25 cellular contexts compared by ENCODE assay signal in the genomic region with DNA sequence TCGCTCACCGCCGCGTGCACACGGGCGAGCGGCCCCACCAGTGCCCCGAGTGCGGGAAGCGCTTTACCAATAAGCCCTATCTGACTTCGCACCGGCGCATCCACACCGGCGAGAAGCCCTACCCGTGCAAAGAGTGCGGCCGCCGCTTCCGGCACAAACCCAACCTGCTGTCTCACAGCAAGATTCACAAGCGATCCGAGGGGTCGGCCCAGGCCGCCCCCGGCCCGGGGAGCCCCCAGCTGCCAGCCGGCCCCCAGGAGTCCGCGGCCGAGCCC. TPM values are rescaled to one million over a fixed set of nuclear protein-coding genes. Genes with fewer than 3 reads are reported as not detected.
DNase-seq lines count a peak whose midpoint lies in the region; ATAC-seq and TF ChIP-seq lines count a peak whose summit lies in the region.
"Had no signal": no experiment of that assay in that cellular context is flagged by ENCODE, and none has a peak within 500 bp of the region (broad histone marks: within the 10 kb centered on the region; RNA-seq: fewer than 3 reads in every experiment).

No MANE protein-coding gene starts in this region.

- H3K36me3 ChIP-seq in right atrium auricular region (peaks cover 41% of the 10 kb centered on the region), KMS-11 (ENCODE audit: insufficient read depth) (peaks cover 23% of the 10 kb centered on the region; the same call in 1 of the 2 replicates), testis (ENCODE audit: low read depth, missing control alignments) (no peaks in the 10 kb centered on the region), left lung (peaks cover 0 to 41% of the 10 kb centered on the region in 2 donors)

- H3K9ac ChIP-seq in KMS-11, result no peak overlapping the region

- intact Hi-C loops in left ventricle myocardium superior (cut with micrococcal nuclease), result no loop called here
- intact Hi-C loops in testis (cut with DNase I; ENCODE audit: low total_unique reads), result loop anchor here (5.0 kb wide), 1 partner anchor 35 kb away; a partner anchor contains a TSS
- intact Hi-C loops in left lung (cut with DNase I), result no loop called here

- no peak overlapping the region for H2AFZ ChIP-seq in KMS-11 (ENCODE audit: low read depth)

- H3K27me3 ChIP-seq in right atrium auricular region (no peaks in the 10 kb centered on the region), KMS-11 (ENCODE audit: insufficient read depth, low read depth) (no peaks in the 10 kb centered on the region), testis (no peaks in the 10 kb centered on the region), left lung (no peaks in the 10 kb centered on the region)
- H3K27me3 ChIP-seq: MG63, Peyer's patch, SJCRH30 had no signal

- H3K4me3 ChIP-seq in right atrium auricular region (no peak overlapping the region), KMS-11 (IDR thresholded peaks at IDR 0.05; ENCODE audit: insufficient read depth, low read depth, low read length) (no peak overlapping the region), testis (peak overlapping the region; percentile 29 to 39), left lung (no peak overlapping the region)
- H3K4me3 ChIP-seq: MG63, SJCRH30 had no signal

- no peak overlapping the region for H3K27ac ChIP-seq in right atrium auricular region
- H3K27ac ChIP-seq in KMS-11, result no peak overlapping the region
- H3K27ac ChIP-seq in testis, result no peak overlapping the region
- no peak overlapping the region for H3K27ac ChIP-seq in left lung
- H3K27ac ChIP-seq: SJCRH30 had no signal

- no peak for TF ChIP-seq CTCF in right atrium auricular region (IDR thresholded peaks at IDR 0.05)
- TF ChIP-seq CTCF in KMS-11 (conservative IDR thresholded peaks at IDR 0.05; ENCODE audit: low read depth, low read length), result no peak
- TF ChIP-seq CTCF in testis (IDR thresholded peaks at IDR 0.05), result no peak
- TF ChIP-seq CTCF in left lung (IDR thresholded peaks at IDR 0.05), result no peak

- H3K9me3 ChIP-seq in right atrium auricular region, result no peaks in the 10 kb centered on the region
- H3K9me3 ChIP-seq in testis, result no peaks in the 10 kb centered on the region
- H3K9me3 ChIP-seq in left lung, result no peaks in the 10 kb centered on the region
- H3K9me3 ChIP-seq: MG63, Peyer's patch, SJCRH30 had no signal

- WGBS in testis, 2 donors, result 77% methylated on average over 29 of the region's 30 CpGs; no CpG with 5 or more reads in 1 of the 2 donors

- no peak for TF ChIP-seq POLR2A in testis (IDR thresholded peaks at IDR 0.05)

- ATAC-seq in left ventricle myocardium superior (no peak), HG03095 (IDR thresholded peaks at IDR 0.05; ENCODE audit: unreplicated experiment) (no peak), left lung (no peak)

- peaks cover 0 to 48% of the 10 kb centered on the region in 2 donors for H3K4me1 ChIP-seq in right atrium auricular region
- peaks cover 77% of the 10 kb centered on the region for H3K4me1 ChIP-seq in KMS-11 (ENCODE audit: low read depth, poor library complexity, severe bottlenecking)
- peaks cover 19% of the 10 kb centered on the region for H3K4me1 ChIP-seq in testis
- H3K4me1 ChIP-seq in left lung, result peaks cover 18 to 51% of the 10 kb centered on the region in 2 donors

- DNase-seq in left ventricle myocardium superior, result peak; percentile 37
- DNase-seq in right atrium auricular region (ENCODE audit: low spot score), result no peak
- DNase-seq in mesenteric fat pad (ENCODE audit: low spot score), result peak; percentile 86
- no peak for DNase-seq in testis
- no peak for DNase-seq in HK-2 (ENCODE audit: unreplicated experiment)
- no peak for DNase-seq in left lung
- DNase-seq: CD4-positive, alpha-beta T cell; COR-L47; DMS 273 treated with DMSO at 0.1 percent for 48 hours; DMS79 treated with DMSO at 0.1 percent for 48 hours; MG63; NCI-H1417; NCI-H1694 treated with DMSO at 0.1 percent for 48 hours; NCI-H2081 treated with DMSO at 0.1 percent for 48 hours; NCI-H2171 treated with DMSO at 0.1 percent for 48 hours; NCI-H524 treated with DMSO at 0.1 percent for 48 hours; SJCRH30 had no signal

- H3K79me2 ChIP-seq in KMS-11 (ENCODE audit: insufficient read depth, low read depth), result peaks cover 71% of the 10 kb centered on the region

- 0 out of 2 replicates have a peak overlapping the region, but pooled peaks have one; percentile 70 for H3K4me2 ChIP-seq in KMS-11

- H4K20me1 ChIP-seq in KMS-11 (ENCODE audit: insufficient read depth), result no peaks in the 10 kb centered on the region

RNA-seq across cellular contexts. Expression of a gene that starts 3.3 kb away (rescaled TPM):
- 131 TPM for total RNA-seq in left ventricle myocardium superior
- total RNA-seq in right atrium auricular region, result 100 to 1,000 TPM in 1 of 2 donors, 10 to 100 TPM in 1; 100.0 to 110 TPM
- total RNA-seq in mesenteric fat pad, result 82.1 TPM
- 10 to 100 TPM; 59.1 to 73.9 TPM for total RNA-seq in testis
- polyA plus RNA-seq in testis (ENCODE audit: insufficient read depth, low read depth, low replicate concordance), result 45.4 TPM
- 100 to 1,000 TPM in 1 of 2 donors, 10 to 100 TPM in 1; 81.4 to 110 TPM for total RNA-seq in left lung

RNA-seq across cellular contexts. Expression of a gene that starts 7.2 kb away (rescaled TPM):
- total RNA-seq in left ventricle myocardium superior (3.0 TPM), right atrium auricular region (1 to 10 TPM; 4.1 to 6.2 TPM), mesenteric fat pad (1.6 TPM), testis (10 to 100 TPM; 11.0 to 14.1 TPM), left lung (1 to 10 TPM; 5.2 to 5.6 TPM)
- polyA plus RNA-seq in testis (ENCODE audit: insufficient read depth, low read depth, low replicate concordance), result 5.2 TPM

RNA-seq across cellular contexts. Expression of a gene that starts 30.5 kb away (rescaled TPM):
- 18.7 TPM for total RNA-seq in left ventricle myocardium superior
- 100 to 1,000 TPM; 105 to 197 TPM for total RNA-seq in right atrium auricular region
- 210 TPM for total RNA-seq in mesenteric fat pad
- 10 to 100 TPM; 21.1 to 58.8 TPM for total RNA-seq in testis
- polyA plus RNA-seq in testis (ENCODE audit: insufficient read depth, low read depth, low replicate concordance), result 93.7 TPM
- 100 to 1,000 TPM; 133 to 162 TPM for total RNA-seq in left lung
- total RNA-seq: A673; CD4-positive, alpha-beta T cell; OCI-LY7 had no signal

RNA-seq across cellular contexts. Expression of a gene that starts 48.6 kb away (rescaled TPM):
- total RNA-seq in left ventricle myocardium superior (4.0 TPM), right atrium auricular region (1 to 10 TPM; 3.2 to 4.1 TPM), mesenteric fat pad (2.6 TPM), testis (10 to 100 TPM in 1 of 2 donors, 1 to 10 TPM in 1; 6.1 to 13.0 TPM), left lung (10 to 100 TPM; 24.0 to 25.1 TPM)
- polyA plus RNA-seq in testis (ENCODE audit: insufficient read depth, low read depth, low replicate concordance), result 12.2 TPM
- total RNA-seq: H1, LHCN-M2, OCI-LY7 had no signal

RNA-seq across cellular contexts. Expression of a gene that starts 48.8 kb away (rescaled TPM):
- 3.7 TPM for total RNA-seq in left ventricle myocardium superior
- 1 to 10 TPM; 9.7 to 9.8 TPM for total RNA-seq in right atrium auricular region
- total RNA-seq in mesenteric fat pad, result 3.9 TPM
- 10 to 100 TPM; 18.4 to 35.4 TPM for total RNA-seq in testis
- polyA plus RNA-seq in testis (ENCODE audit: insufficient read depth, low read depth, low replicate concordance), result 16.7 TPM
- 10 to 100 TPM in 1 of 2 donors, 1 to 10 TPM in 1; 9.0 to 15.8 TPM for total RNA-seq in left lung
- total RNA-seq: G401, LHCN-M2, OCI-LY7, SJCRH30 had no signal

Comparison
In these comparisons a context has a peak if more than half of its experiments do, and no peak if none do; other contexts are left out.
1. DNase-seq: peak in left ventricle myocardium superior (single experiment) and mesenteric fat pad (single experiment); none in right atrium auricular region (single experiment), testis (single experiment), HK-2 (single experiment) and left lung (0 of 2).
2. H3K4me3 ChIP-seq: peak in testis (2 of 2); none in right atrium auricular region (0 of 2), KMS-11 (single experiment) and left lung (0 of 2).